ENCODE assay signal across 8 cellular contexts in genomic region chr16:28845173-28846079, GRCh38. TPM values are rescaled to one million over a fixed set of nuclear protein-coding genes. Genes with fewer than 3 reads are reported as not detected.
DNase-seq lines count a peak whose midpoint lies in the region; ATAC-seq, FAIRE-seq and TF ChIP-seq lines count a peak whose summit lies in the region.

No MANE protein-coding gene starts in this region.

- H3K4me1 ChIP-seq in A549 (peaks cover 13% of the 10 kb centered on the region), right atrium auricular region (peaks cover 0 to 22% of the 10 kb centered on the region in 2 donors)

- H3K9me3 Mint-ChIP-seq in activated naive CD4-positive, alpha-beta T cell treated with anti-CD3 and anti-CD28 coated beads for 36 hours, result no peaks in the 10 kb centered on the region

- 47% methylated on average over 14 of the region's 28 CpGs for WGBS in A549 (ENCODE audit: missing lambda C conversion rate)

- intact Hi-C loops in activated naive CD4-positive, alpha-beta T cell treated with anti-CD3 and anti-CD28 coated beads for 36 hours (cut with micrococcal nuclease), result loop anchor here (1.0 to 2.0 kb wide), 5 partner anchors 18 to 105 kb away; partner anchors contain the start of genes ATP2A1, NFATC2IP, RABEP2 and SH2B1

- CTCF ChIA-PET in A549 (lab: Yijun Ruan, JAX), result interaction anchor here (1.0 to 6.6 kb wide), 10 partner anchors 8 to 131 kb away, joined by 3 to 49 read pairs (median 5); partner anchors contain the start of gene SH2B1
- CTCF ChIA-PET in activated naive CD4-positive, alpha-beta T cell treated with anti-CD3 and anti-CD28 coated beads for 36 hours (lab: Charles Lee), result interaction anchor here (0.9 to 1.9 kb wide), 5 partner anchors 14 to 100 kb away, joined by 3 to 5 read pairs (median 4); no protein-coding TSS in a partner anchor

- no peak for TF ChIP-seq POLR2A in A549 (IDR thresholded peaks at IDR 0.05; ENCODE audit: low read length)

- peak overlapping the region; percentile 89 to 95 for H3K27ac ChIP-seq in A549
- peak overlapping the region; percentile 89 to 92 for H3K27ac ChIP-seq in right atrium auricular region

- no peaks in the 10 kb centered on the region for H3K9me3 ChIP-seq in A549
- H3K9me3 ChIP-seq in right atrium auricular region, result no peaks in the 10 kb centered on the region

- H3K36me3 Mint-ChIP-seq in activated naive CD4-positive, alpha-beta T cell treated with anti-CD3 and anti-CD28 coated beads for 36 hours (ENCODE audit: low read depth), result peaks cover 25% of the 10 kb centered on the region

- no peak for TF ChIP-seq CTCF in A549 (IDR thresholded peaks at IDR 0.05)
- no peak for TF ChIP-seq CTCF in GM13976 (IDR thresholded peaks at IDR 0.05; ENCODE audit: borderline replicate concordance, control extremely low read depth, extremely low read depth, insufficient read depth, missing control alignments)
- TF ChIP-seq CTCF in right atrium auricular region (IDR thresholded peaks at IDR 0.05), result no peak

- peak overlapping the region; percentile 90 for H3K4me2 ChIP-seq in A549

- H3K27me3 ChIP-seq in right atrium auricular region, result no peaks in the 10 kb centered on the region

- ATAC-seq in A549, result peak in 1 of 2 experiments; percentile 43; a peak in 3 of 6 replicates
- no peak for ATAC-seq in HG02759 (IDR thresholded peaks at IDR 0.05; ENCODE audit: unreplicated experiment)

- no peak for FAIRE-seq in A549 (lab: Jason Lieb, UNC)

- in situ Hi-C loops in GM13976 (cut with MboI; ENCODE audit: low sequenced_read_pairs, unreplicated experiment), result no loop called here

- peaks cover 28% of the 10 kb centered on the region for H3K4me1 Mint-ChIP-seq in activated naive CD4-positive, alpha-beta T cell treated with anti-CD3 and anti-CD28 coated beads for 36 hours (ENCODE audit: low read depth)

- peaks cover 37% of the 10 kb centered on the region for H3K36me3 ChIP-seq in right atrium auricular region

- no peak for TF ChIP-seq EP300 in A549 (IDR thresholded peaks at IDR 0.05)

- no peaks in the 10 kb centered on the region for H3K27me3 Mint-ChIP-seq in activated naive CD4-positive, alpha-beta T cell treated with anti-CD3 and anti-CD28 coated beads for 36 hours (ENCODE audit: low read depth)

- POLR2A ChIA-PET in A549 (lab: Yijun Ruan, JAX), result interaction anchor here (0.6 to 3.3 kb wide), 5 partner anchors 13 to 1597 kb away, joined by 3 to 57 read pairs (median 8); partner anchors contain the start of genes ATXN2L and SH2B1

- H3K4me3 Mint-ChIP-seq in activated naive CD4-positive, alpha-beta T cell treated with anti-CD3 and anti-CD28 coated beads for 36 hours, result peak overlapping the region; percentile 98

- peak; percentile 48 to 50 for DNase-seq in A549 (ENCODE audit: low read depth in 1 of 2, low spot score in 1 of 2)
- peak; percentile 59 for DNase-seq in GM13976 (ENCODE audit: low spot score)
- peak; percentile 37 for DNase-seq in M059J (ENCODE audit: low read depth)
- DNase-seq in activated naive CD4-positive, alpha-beta T cell treated with anti-CD3 and anti-CD28 coated beads for 36 hours, result peak; percentile 22
- no peak for DNase-seq in right atrium auricular region (ENCODE audit: low spot score)
- no peak for DNase-seq in skeletal muscle cell (ENCODE audit: low read depth)
- DNase-seq in islet precursor cell, result no peak

- TF ChIP-seq RAD21 in A549 (conservative IDR thresholded peaks at IDR 0.05 in 1 of 2, IDR thresholded peaks at IDR 0.05 in 1 of 2), result no peak

- H3K4me3 ChIP-seq in A549, result peak overlapping the region; percentile 74
- peak overlapping the region; percentile 97 to 99 for H3K4me3 ChIP-seq in right atrium auricular region
- H3K4me3 ChIP-seq in skeletal muscle cell (ENCODE audit: low read depth, low read length), result peak overlapping the region; percentile 68

- H3K27ac Mint-ChIP-seq in activated naive CD4-positive, alpha-beta T cell treated with anti-CD3 and anti-CD28 coated beads for 36 hours, result peak overlapping the region; percentile 96

TF ChIP-seq in A549, 52 proteins besides CTCF, POLR2A, EP300 and RAD21:
- TF ChIP-seq TFCP2L1 (CRISPR knock-in tag; IDR thresholded peaks at IDR 0.05) (no peak), MAX (IDR thresholded peaks at IDR 0.05) (peak; percentile 43; the same call in 1 of the 2 replicates)

RNA-seq across cellular contexts. Expression of gene TUFM, which starts 0.7 kb away (rescaled TPM):
- polyA plus RNA-seq in A549 (2011; rRNA removed) (139 and 159 TPM in 2 replicates), A549 (2017; fragmentation: RNase III; extraction: RNeasy Plus Mini Kit Qiagen cat#74134 plus additional on column Dnase treatment) (252 to 267 TPM (median 260 TPM) in 3 replicates)
- 354 and 357 TPM in 2 replicates for polyA plus RNA-seq in A549 (2012; cell fraction: cytosol; rRNA removed)
- 599 and 723 TPM in 2 replicates for polyA plus RNA-seq in A549 (2012; cell fraction: nucleus; rRNA removed)
- polyA minus RNA-seq in A549 (2011; rRNA and poly(A)+ RNA removed), result 90.5 and 114 TPM in 2 replicates
- 121 and 131 TPM in 2 replicates for total RNA-seq in M059J (2014; rRNA removed; shearing (Covaris generic))
- 100 to 1,000 TPM; 276 to 289 TPM for total RNA-seq in activated naive CD4-positive, alpha-beta T cell treated with anti-CD3 and anti-CD28 coated beads for 36 hours
- total RNA-seq in right atrium auricular region, result 100 to 1,000 TPM; 122 to 165 TPM

RNA-seq across cellular contexts. Expression of gene SH2B1, which starts 18.2 kb away (rescaled TPM):
- polyA plus RNA-seq in A549 (2011; rRNA removed), result 10.7 and 12.3 TPM in 2 replicates
- 30.4 and 37.2 TPM in 2 replicates for polyA plus RNA-seq in A549 (2012; cell fraction: cytosol; rRNA removed)
- polyA plus RNA-seq in A549 (2012; cell fraction: nucleus; rRNA removed), result 122 and 123 TPM in 2 replicates
- 25.9 to 31.0 TPM (median 26.7 TPM) in 3 replicates for polyA plus RNA-seq in A549 (2017; fragmentation: RNase III; extraction: RNeasy Plus Mini Kit Qiagen cat#74134 plus additional on column Dnase treatment)
- polyA minus RNA-seq in A549 (2011; rRNA and poly(A)+ RNA removed), result 20.9 and 25.7 TPM in 2 replicates
- 9.9 and 16.2 TPM in 2 replicates for total RNA-seq in M059J (2014; rRNA removed; shearing (Covaris generic))
- 10 to 100 TPM; 28.4 to 33.9 TPM for total RNA-seq in activated naive CD4-positive, alpha-beta T cell treated with anti-CD3 and anti-CD28 coated beads for 36 hours
- 10 to 100 TPM; 31.9 to 36.7 TPM for total RNA-seq in right atrium auricular region

RNA-seq across cellular contexts. Expression of gene ATXN2L, which starts 22.6 kb away (rescaled TPM):
- polyA plus RNA-seq in A549 (2011; rRNA removed), result 28.4 and 42.5 TPM in 2 replicates
- polyA plus RNA-seq in A549 (2012; cell fraction: cytosol; rRNA removed), result 62.5 and 71.3 TPM in 2 replicates
- polyA plus RNA-seq in A549 (2012; cell fraction: nucleus; rRNA removed), result 233 and 337 TPM in 2 replicates
- 134 to 137 TPM (median 135 TPM) in 3 replicates for polyA plus RNA-seq in A549 (2017; fragmentation: RNase III; extraction: RNeasy Plus Mini Kit Qiagen cat#74134 plus additional on column Dnase treatment)
- polyA minus RNA-seq in A549 (2011; rRNA and poly(A)+ RNA removed), result 42.2 and 49.0 TPM in 2 replicates
- total RNA-seq in M059J (2014; rRNA removed; shearing (Covaris generic)), result 30.2 and 43.6 TPM in 2 replicates
- total RNA-seq in activated naive CD4-positive, alpha-beta T cell treated with anti-CD3 and anti-CD28 coated beads for 36 hours, result 100 to 1,000 TPM; 392 to 408 TPM
- total RNA-seq in right atrium auricular region, result 10 to 100 TPM; 26.0 to 55.1 TPM

RNA-seq across cellular contexts. Expression of gene ATP2A1, which starts 32.9 kb away (rescaled TPM):
- polyA plus RNA-seq in A549 (2011; rRNA removed) (0.96 and 1.1 TPM in 2 replicates), A549 (2017; fragmentation: RNase III; extraction: RNeasy Plus Mini Kit Qiagen cat#74134 plus additional on column Dnase treatment) (1.5 to 5.2 TPM (median 2.3 TPM) in 3 replicates)
- polyA plus RNA-seq in A549 (2012; cell fraction: cytosol; rRNA removed), result 1.6 and 2.0 TPM in 2 replicates
- 15.2 and 16.9 TPM in 2 replicates for polyA plus RNA-seq in A549 (2012; cell fraction: nucleus; rRNA removed)
- polyA minus RNA-seq in A549 (2011; rRNA and poly(A)+ RNA removed), result 1.1 and 1.5 TPM in 2 replicates
- not detected in 2 replicates for total RNA-seq in M059J (2014; rRNA removed; shearing (Covaris generic))
- 1 to 10 TPM; 4.2 to 5.3 TPM for total RNA-seq in activated naive CD4-positive, alpha-beta T cell treated with anti-CD3 and anti-CD28 coated beads for 36 hours
- total RNA-seq in right atrium auricular region, result under 1 TPM in 1 of 2 donors, not detected in 1; 0.26 TPM

Comparison
In these comparisons a context has a peak if more than half of its experiments do, and no peak if none do; other contexts are left out.
1. DNase-seq: peak in A549 (2 of 2), GM13976 (single experiment), M059J (single experiment) and activated naive CD4-positive, alpha-beta T cell treated with anti-CD3 and anti-CD28 coated beads for 36 hours (single experiment); none in right atrium auricular region (single experiment), skeletal muscle cell (single experiment) and islet precursor cell (single experiment).
2. Peak in every context shown above with its lines, with median percentiles within 50 percentile points of each other: H3K4me3 ChIP-seq.